19 cellular contexts compared by ENCODE assay signal in the genomic region with DNA sequence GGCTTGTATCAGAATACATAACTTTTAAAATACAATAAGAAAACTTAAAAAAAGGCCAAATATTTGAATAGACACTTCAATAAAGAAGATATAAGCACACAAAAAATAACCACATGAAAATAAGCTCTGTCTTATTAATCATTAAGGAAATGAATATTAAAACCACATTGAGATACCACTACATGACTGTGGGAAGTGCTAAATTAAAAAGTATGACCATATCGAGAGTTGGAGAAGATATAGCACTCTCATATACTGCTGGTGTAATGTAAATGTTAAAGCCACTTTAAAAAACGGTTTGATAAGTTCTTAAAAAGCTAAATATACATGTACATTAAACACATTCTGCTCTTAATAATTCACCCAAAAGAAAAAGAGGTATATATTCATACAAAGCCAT.
DNase-seq lines count a peak whose midpoint lies in the region; ATAC-seq, FAIRE-seq and TF ChIP-seq lines count a peak whose summit lies in the region.
"Had no signal": no experiment of that assay in that cellular context is flagged by ENCODE, and none has a peak within 500 bp of the region (broad histone marks: within the 10 kb centered on the region; RNA-seq: fewer than 3 reads in every experiment).

No MANE protein-coding gene starts in this region.

- no peak overlapping the region for H3K4me3 Mint-ChIP-seq in memory B cell
- H3K4me3 Mint-ChIP-seq: CD4-positive, alpha-beta T cell had no signal

- H3K27ac ChIP-seq in BLaER1, result no peak overlapping the region
- H3K27ac ChIP-seq: A549 had no signal

- peak overlapping the region; percentile 95 for H3K27ac Mint-ChIP-seq in memory B cell
- H3K27ac Mint-ChIP-seq: CD4-positive, alpha-beta T cell had no signal

- no peaks in the 10 kb centered on the region for H3K27me3 ChIP-seq in BLaER1

- H3K4me1 Mint-ChIP-seq in memory B cell, result peaks cover 28% of the 10 kb centered on the region

- H3K27me3 Mint-ChIP-seq in memory B cell, result no peaks in the 10 kb centered on the region
- H3K27me3 Mint-ChIP-seq: CD4-positive, alpha-beta T cell had no signal

- H3K4me1 ChIP-seq in BLaER1 (peaks cover 24% of the 10 kb centered on the region), mucosa of descending colon (ENCODE audit: low read depth) (no peaks in the 10 kb centered on the region)
- H3K4me1 ChIP-seq: A549, HAP-1 had no signal

- peaks cover 3% of the 10 kb centered on the region for H3K9me3 Mint-ChIP-seq in memory B cell
- H3K9me3 Mint-ChIP-seq: CD4-positive, alpha-beta T cell had no signal

- H3K9me3 ChIP-seq in BLaER1 (no peaks in the 10 kb centered on the region), mucosa of descending colon (no peaks in the 10 kb centered on the region)
- H3K9me3 ChIP-seq: A549, HAP-1 had no signal

- intact Hi-C loops in mucosa of descending colon (cut with DNase I, micrococcal nuclease), result no loop called here

- H3K4me3 ChIP-seq in BLaER1, result no peak overlapping the region
- H3K4me3 ChIP-seq in mucosa of descending colon, result no peak overlapping the region
- H3K4me3 ChIP-seq: A549, HAP-1 had no signal

- FAIRE-seq in RCC 7860 (lab: Jason Lieb, UNC), result peak; percentile 4
- FAIRE-seq: GM12892, GM19239, H1 had no signal

- TF ChIP-seq CTCF in mucosa of descending colon (IDR thresholded peaks at IDR 0.05), result no peak

- H3K4me2 ChIP-seq in BLaER1, result 0 out of 2 replicates have a peak overlapping the region, but pooled peaks have one; percentile 60
- H3K4me2 ChIP-seq: A549 had no signal

- no peaks in the 10 kb centered on the region for H4K20me1 ChIP-seq in BLaER1

- no peak overlapping the region for H3K9ac ChIP-seq in BLaER1

- no peak for ATAC-seq in memory B cell (ENCODE audit: low read depth)
- ATAC-seq in mucosa of descending colon, result no peak
- ATAC-seq: A549 had no signal

- DNase-seq in RCC 7860 (ENCODE audit: low spot score) (no peak), memory B cell (ENCODE audit: low spot score in 2 of 2) (no peak), mucosa of descending colon (no peak), cerebellum (ENCODE audit: low spot score) (no peak), D341Med (ENCODE audit: low spot score) (no peak)
- DNase-seq in effector CD8-positive, alpha-beta T cell (lab: John Stamatoyannopoulos, UW), result no peak
- DNase-seq: AML-193; C1 segment of cervical spinal cord; Calu3; CD4-positive, alpha-beta T cell; DMS79 treated with DMSO at 0.1 percent for 48 hours; GDM1; IMR-90 had no signal

- H3K36me3 ChIP-seq in BLaER1 (no peaks in the 10 kb centered on the region), mucosa of descending colon (ENCODE audit: low read depth) (no peaks in the 10 kb centered on the region)
- H3K36me3 ChIP-seq: HAP-1 had no signal

- H3K36me3 Mint-ChIP-seq in memory B cell, result peaks cover 2% of the 10 kb centered on the region
